1 cellular context compared by ENCODE assay signal in the genomic region with DNA sequence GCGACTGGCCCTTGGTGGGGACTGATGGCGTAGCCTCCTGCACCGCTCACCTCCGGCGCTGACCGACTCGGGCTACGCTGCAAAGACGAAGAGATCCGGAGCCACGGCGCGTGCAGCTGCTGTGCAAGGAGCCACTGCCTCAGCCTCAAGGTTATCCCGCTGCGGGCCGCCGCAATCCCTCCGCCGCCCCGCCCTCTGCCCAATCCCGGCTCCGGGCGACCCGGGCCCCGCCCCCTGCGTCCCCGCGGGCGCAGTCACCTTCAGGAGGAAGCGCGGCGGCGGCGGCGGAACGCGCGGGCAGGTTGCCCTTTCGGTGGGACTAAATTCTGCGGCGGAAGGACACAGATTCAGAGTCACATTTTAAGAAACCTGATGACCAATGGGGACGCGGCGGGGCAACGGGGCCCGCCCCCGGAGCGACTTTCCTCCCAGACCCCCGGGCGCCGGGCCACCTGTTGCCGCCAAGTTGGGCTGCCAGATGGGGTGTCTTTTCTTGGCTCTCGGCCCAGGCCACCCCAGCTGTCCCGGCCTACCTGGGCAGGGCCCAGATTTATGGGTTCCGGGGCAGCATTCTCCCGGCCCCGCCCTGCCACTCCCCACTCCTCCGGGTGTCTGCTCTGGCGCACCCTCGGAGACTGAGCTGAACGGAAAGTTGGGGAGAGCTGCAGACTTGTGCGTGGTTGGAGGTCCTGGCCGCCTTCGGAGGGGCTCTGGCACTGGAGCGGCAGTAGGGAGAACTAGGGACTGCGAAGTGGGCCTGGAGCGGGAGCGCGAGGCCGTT.
TF ChIP-seq lines count a peak whose summit lies in the region.

A gene (minus strand): TSS at position 125 of the 781 bp plus-strand sequence. CDS start 12,093 bp downstream, outside the sequence.

TF ChIP-seq in K562, 482 proteins besides CTCF, POLR2A, EP300 and RAD21 (continued from another document and continues in another):
- TF ChIP-seq, protein P1, sequence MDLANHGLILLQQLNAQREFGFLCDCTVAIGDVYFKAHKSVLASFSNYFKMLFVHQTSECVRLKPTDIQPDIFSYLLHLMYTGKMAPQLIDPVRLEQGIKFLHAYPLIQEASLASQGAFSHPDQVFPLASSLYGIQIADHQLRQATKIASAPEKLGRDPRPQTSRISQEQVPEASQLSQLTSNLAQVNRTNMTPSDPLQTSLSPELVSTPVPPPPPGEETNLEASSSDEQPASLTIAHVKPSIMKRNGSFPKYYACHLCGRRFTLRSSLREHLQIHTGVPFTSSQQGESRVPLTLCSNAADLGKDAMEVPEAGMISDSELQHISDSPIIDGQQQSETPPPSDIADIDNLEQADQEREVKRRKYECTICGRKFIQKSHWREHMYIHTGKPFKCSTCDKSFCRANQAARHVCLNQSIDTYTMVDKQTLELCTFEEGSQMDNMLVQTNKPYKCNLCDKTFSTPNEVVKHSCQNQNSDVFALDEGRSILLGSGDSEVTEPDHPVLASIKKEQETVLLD (IDR thresholded peaks at IDR 0.05), result peak; percentile 54; the same call in 1 of the 2 replicates
- TF ChIP-seq ZKSCAN1 (IDR thresholded peaks at IDR 0.05; ENCODE audit: low read depth, low read length), result peak; percentile 22; the same call in 1 of the 2 replicates
- TF ChIP-seq, protein P2, sequence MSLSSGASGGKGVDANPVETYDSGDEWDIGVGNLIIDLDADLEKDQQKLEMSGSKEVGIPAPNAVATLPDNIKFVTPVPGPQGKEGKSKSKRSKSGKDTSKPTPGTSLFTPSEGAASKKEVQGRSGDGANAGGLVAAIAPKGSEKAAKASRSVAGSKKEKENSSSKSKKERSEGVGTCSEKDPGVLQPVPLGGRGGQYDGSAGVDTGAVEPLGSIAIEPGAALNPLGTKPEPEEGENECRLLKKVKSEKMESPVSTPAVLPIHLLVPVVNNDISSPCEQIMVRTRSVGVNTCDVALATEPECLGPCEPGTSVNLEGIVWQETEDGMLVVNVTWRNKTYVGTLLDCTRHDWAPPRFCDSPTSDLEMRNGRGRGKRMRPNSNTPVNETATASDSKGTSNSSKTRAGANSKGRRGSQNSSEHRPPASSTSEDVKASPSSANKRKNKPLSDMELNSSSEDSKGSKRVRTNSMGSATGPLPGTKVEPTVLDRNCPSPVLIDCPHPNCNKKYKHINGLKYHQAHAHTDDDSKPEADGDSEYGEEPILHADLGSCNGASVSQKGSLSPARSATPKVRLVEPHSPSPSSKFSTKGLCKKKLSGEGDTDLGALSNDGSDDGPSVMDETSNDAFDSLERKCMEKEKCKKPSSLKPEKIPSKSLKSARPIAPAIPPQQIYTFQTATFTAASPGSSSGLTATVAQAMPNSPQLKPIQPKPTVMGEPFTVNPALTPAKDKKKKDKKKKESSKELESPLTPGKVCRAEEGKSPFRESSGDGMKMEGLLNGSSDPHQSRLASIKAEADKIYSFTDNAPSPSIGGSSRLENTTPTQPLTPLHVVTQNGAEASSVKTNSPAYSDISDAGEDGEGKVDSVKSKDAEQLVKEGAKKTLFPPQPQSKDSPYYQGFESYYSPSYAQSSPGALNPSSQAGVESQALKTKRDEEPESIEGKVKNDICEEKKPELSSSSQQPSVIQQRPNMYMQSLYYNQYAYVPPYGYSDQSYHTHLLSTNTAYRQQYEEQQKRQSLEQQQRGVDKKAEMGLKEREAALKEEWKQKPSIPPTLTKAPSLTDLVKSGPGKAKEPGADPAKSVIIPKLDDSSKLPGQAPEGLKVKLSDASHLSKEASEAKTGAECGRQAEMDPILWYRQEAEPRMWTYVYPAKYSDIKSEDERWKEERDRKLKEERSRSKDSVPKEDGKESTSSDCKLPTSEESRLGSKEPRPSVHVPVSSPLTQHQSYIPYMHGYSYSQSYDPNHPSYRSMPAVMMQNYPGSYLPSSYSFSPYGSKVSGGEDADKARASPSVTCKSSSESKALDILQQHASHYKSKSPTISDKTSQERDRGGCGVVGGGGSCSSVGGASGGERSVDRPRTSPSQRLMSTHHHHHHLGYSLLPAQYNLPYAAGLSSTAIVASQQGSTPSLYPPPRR (CRISPR knock-in tag; IDR thresholded peaks at IDR 0.05; ENCODE audit: borderline replicate concordance), result no peak
- TF ChIP-seq, protein P3, sequence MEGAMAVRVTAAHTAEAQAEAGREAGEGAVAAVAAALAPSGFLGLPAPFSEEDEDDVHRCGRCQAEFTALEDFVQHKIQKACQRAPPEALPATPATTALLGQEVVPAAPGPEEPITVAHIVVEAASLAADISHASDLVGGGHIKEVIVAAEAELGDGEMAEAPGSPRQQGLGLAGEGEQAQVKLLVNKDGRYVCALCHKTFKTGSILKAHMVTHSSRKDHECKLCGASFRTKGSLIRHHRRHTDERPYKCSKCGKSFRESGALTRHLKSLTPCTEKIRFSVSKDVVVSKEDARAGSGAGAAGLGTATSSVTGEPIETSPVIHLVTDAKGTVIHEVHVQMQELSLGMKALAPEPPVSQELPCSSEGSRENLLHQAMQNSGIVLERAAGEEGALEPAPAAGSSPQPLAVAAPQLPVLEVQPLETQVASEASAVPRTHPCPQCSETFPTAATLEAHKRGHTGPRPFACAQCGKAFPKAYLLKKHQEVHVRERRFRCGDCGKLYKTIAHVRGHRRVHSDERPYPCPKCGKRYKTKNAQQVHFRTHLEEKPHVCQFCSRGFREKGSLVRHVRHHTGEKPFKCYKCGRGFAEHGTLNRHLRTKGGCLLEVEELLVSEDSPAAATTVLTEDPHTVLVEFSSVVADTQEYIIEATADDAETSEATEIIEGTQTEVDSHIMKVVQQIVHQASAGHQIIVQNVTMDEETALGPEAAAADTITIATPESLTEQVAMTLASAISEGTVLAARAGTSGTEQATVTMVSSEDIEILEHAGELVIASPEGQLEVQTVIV (CRISPR knock-in tag; IDR thresholded peaks at IDR 0.05; ENCODE audit: borderline replicate concordance), result no peak
- no peak for TF ChIP-seq TCFL5 (CRISPR knock-in tag; conservative IDR thresholded peaks at IDR 0.05)
- TF ChIP-seq, protein P4, sequence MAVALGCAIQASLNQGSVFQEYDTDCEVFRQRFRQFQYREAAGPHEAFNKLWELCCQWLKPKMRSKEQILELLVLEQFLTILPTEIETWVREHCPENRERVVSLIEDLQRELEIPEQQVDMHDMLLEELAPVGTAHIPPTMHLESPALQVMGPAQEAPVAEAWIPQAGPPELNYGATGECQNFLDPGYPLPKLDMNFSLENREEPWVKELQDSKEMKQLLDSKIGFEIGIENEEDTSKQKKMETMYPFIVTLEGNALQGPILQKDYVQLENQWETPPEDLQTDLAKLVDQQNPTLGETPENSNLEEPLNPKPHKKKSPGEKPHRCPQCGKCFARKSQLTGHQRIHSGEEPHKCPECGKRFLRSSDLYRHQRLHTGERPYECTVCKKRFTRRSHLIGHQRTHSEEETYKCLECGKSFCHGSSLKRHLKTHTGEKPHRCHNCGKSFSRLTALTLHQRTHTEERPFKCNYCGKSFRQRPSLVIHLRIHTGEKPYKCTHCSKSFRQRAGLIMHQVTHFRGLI (CRISPR knock-in tag; IDR thresholded peaks at IDR 0.05), result no peak
- TF ChIP-seq ZNF696 (CRISPR knock-in tag; conservative IDR thresholded peaks at IDR 0.05), result no peak
- TF ChIP-seq, protein P5, sequence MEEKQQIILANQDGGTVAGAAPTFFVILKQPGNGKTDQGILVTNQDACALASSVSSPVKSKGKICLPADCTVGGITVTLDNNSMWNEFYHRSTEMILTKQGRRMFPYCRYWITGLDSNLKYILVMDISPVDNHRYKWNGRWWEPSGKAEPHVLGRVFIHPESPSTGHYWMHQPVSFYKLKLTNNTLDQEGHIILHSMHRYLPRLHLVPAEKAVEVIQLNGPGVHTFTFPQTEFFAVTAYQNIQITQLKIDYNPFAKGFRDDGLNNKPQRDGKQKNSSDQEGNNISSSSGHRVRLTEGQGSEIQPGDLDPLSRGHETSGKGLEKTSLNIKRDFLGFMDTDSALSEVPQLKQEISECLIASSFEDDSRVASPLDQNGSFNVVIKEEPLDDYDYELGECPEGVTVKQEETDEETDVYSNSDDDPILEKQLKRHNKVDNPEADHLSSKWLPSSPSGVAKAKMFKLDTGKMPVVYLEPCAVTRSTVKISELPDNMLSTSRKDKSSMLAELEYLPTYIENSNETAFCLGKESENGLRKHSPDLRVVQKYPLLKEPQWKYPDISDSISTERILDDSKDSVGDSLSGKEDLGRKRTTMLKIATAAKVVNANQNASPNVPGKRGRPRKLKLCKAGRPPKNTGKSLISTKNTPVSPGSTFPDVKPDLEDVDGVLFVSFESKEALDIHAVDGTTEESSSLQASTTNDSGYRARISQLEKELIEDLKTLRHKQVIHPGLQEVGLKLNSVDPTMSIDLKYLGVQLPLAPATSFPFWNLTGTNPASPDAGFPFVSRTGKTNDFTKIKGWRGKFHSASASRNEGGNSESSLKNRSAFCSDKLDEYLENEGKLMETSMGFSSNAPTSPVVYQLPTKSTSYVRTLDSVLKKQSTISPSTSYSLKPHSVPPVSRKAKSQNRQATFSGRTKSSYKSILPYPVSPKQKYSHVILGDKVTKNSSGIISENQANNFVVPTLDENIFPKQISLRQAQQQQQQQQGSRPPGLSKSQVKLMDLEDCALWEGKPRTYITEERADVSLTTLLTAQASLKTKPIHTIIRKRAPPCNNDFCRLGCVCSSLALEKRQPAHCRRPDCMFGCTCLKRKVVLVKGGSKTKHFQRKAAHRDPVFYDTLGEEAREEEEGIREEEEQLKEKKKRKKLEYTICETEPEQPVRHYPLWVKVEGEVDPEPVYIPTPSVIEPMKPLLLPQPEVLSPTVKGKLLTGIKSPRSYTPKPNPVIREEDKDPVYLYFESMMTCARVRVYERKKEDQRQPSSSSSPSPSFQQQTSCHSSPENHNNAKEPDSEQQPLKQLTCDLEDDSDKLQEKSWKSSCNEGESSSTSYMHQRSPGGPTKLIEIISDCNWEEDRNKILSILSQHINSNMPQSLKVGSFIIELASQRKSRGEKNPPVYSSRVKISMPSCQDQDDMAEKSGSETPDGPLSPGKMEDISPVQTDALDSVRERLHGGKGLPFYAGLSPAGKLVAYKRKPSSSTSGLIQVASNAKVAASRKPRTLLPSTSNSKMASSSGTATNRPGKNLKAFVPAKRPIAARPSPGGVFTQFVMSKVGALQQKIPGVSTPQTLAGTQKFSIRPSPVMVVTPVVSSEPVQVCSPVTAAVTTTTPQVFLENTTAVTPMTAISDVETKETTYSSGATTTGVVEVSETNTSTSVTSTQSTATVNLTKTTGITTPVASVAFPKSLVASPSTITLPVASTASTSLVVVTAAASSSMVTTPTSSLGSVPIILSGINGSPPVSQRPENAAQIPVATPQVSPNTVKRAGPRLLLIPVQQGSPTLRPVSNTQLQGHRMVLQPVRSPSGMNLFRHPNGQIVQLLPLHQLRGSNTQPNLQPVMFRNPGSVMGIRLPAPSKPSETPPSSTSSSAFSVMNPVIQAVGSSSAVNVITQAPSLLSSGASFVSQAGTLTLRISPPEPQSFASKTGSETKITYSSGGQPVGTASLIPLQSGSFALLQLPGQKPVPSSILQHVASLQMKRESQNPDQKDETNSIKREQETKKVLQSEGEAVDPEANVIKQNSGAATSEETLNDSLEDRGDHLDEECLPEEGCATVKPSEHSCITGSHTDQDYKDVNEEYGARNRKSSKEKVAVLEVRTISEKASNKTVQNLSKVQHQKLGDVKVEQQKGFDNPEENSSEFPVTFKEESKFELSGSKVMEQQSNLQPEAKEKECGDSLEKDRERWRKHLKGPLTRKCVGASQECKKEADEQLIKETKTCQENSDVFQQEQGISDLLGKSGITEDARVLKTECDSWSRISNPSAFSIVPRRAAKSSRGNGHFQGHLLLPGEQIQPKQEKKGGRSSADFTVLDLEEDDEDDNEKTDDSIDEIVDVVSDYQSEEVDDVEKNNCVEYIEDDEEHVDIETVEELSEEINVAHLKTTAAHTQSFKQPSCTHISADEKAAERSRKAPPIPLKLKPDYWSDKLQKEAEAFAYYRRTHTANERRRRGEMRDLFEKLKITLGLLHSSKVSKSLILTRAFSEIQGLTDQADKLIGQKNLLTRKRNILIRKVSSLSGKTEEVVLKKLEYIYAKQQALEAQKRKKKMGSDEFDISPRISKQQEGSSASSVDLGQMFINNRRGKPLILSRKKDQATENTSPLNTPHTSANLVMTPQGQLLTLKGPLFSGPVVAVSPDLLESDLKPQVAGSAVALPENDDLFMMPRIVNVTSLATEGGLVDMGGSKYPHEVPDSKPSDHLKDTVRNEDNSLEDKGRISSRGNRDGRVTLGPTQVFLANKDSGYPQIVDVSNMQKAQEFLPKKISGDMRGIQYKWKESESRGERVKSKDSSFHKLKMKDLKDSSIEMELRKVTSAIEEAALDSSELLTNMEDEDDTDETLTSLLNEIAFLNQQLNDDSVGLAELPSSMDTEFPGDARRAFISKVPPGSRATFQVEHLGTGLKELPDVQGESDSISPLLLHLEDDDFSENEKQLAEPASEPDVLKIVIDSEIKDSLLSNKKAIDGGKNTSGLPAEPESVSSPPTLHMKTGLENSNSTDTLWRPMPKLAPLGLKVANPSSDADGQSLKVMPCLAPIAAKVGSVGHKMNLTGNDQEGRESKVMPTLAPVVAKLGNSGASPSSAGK (IDR thresholded peaks at IDR 0.05), result peak; percentile 39; the same call in 1 of the 2 replicates
- no peak for TF ChIP-seq ZNF436 (CRISPR knock-in tag; IDR thresholded peaks at IDR 0.05)
- TF ChIP-seq MEF2D (tag; conservative IDR thresholded peaks at IDR 0.05; ENCODE audit: low read depth), result no peak
- peak; percentile 99 for TF ChIP-seq POLR2G (IDR thresholded peaks at IDR 0.05; ENCODE audit: low read depth, low read length)
- TF ChIP-seq, protein P6, sequence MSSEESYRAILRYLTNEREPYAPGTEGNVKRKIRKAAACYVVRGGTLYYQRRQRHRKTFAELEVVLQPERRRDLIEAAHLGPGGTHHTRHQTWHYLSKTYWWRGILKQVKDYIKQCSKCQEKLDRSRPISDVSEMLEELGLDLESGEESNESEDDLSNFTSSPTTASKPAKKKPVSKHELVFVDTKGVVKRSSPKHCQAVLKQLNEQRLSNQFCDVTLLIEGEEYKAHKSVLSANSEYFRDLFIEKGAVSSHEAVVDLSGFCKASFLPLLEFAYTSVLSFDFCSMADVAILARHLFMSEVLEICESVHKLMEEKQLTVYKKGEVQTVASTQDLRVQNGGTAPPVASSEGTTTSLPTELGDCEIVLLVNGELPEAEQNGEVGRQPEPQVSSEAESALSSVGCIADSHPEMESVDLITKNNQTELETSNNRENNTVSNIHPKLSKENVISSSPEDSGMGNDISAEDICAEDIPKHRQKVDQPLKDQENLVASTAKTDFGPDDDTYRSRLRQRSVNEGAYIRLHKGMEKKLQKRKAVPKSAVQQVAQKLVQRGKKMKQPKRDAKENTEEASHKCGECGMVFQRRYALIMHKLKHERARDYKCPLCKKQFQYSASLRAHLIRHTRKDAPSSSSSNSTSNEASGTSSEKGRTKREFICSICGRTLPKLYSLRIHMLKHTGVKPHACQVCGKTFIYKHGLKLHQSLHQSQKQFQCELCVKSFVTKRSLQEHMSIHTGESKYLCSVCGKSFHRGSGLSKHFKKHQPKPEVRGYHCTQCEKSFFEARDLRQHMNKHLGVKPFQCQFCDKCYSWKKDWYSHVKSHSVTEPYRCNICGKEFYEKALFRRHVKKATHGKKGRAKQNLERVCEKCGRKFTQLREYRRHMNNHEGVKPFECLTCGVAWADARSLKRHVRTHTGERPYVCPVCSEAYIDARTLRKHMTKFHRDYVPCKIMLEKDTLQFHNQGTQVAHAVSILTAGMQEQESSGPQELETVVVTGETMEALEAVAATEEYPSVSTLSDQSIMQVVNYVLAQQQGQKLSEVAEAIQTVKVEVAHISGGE (CRISPR knock-in tag; IDR thresholded peaks at IDR 0.05), result no peak
- TF ChIP-seq ZNF282 (CRISPR knock-in tag; IDR thresholded peaks at IDR 0.05), result no peak
- no peak for TF ChIP-seq CBX8 (IDR thresholded peaks at IDR 0.05; ENCODE audit: borderline replicate concordance, extremely low read depth, low read depth, low read length, poor library complexity, severe bottlenecking)
- no peak for TF ChIP-seq XRCC3 (IDR thresholded peaks at IDR 0.05)
